8 cellular contexts compared by ENCODE assay signal in the genomic region with DNA sequence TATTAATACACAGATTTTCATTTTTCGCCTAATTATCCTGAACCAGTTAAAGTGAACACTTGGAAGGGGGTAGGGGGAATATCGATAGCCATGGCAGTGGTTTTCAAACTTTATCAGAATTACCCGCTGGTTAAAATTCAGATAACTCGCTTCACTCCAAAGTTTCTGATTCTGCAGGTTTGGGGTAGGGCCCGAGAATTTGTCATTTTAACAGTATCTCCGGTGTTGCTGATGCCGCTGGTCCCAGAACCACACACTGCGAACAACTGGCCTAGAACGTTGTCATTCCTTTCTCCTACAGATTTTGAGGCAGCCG. TPM values are rescaled to one million over a fixed set of nuclear protein-coding genes. Genes with fewer than 3 reads are reported as not detected.
DNase-seq lines count a peak whose midpoint lies in the region; ATAC-seq and TF ChIP-seq lines count a peak whose summit lies in the region.

No MANE protein-coding gene starts in this region.

- CTCF ChIA-PET in AG04450 (lab: Charles Lee): interaction anchor here (1.4 kb wide), 1 partner anchor 9 kb away, joined by 7 read pairs; no protein-coding TSS in a partner anchor

- no peaks in the 10 kb centered on the region for H3K27me3 ChIP-seq in AG04450 (ENCODE audit: control insufficient read depth, insufficient read depth, low read length)
- H3K27me3 ChIP-seq in mucosa of stomach (ENCODE audit: control insufficient read depth, insufficient read depth, low read length): no peaks in the 10 kb centered on the region

- H3K9me3 ChIP-seq in AG04450 (ENCODE audit: control insufficient read depth, insufficient read depth, low read length) (no peaks in the 10 kb centered on the region), mucosa of stomach (ENCODE audit: control insufficient read depth, low read length) (no peaks in the 10 kb centered on the region)

- DNase-seq in AG04450 (ENCODE audit: low read depth, low spot score) (no peak), cardiac fibroblast (ENCODE audit: low read depth in 2 of 2) (no peak), SHP77 treated with DMSO at 0.1 percent for 48 hours (lab: John Stamatoyannopoulos, UW) (no peak), omental fat pad (ENCODE audit: low spot score) (no peak)

- peak overlapping the region; percentile 98 for H3K9ac ChIP-seq in mucosa of stomach (ENCODE audit: low read length)

- peak overlapping the region; percentile 97 for H3K27ac ChIP-seq in AG04450 (ENCODE audit: low read depth, low read length)

- H3K36me3 ChIP-seq in mucosa of stomach (ENCODE audit: control insufficient read depth, insufficient read depth, low read length): no peaks in the 10 kb centered on the region

- TF ChIP-seq CTCF in AG04450 (IDR thresholded peaks at IDR 0.05; ENCODE audit: low read depth, low read length) (no peak), cardiac fibroblast (IDR thresholded peaks at IDR 0.05; ENCODE audit: low read depth, low read length) (no peak), omental fat pad (IDR thresholded peaks at IDR 0.05) (no peak)

- POLR2A ChIA-PET in AG04450 (lab: Yijun Ruan, JAX): interaction anchor here (0.7 kb wide), 1 partner anchor 137 kb away, joined by 5 read pairs; no protein-coding TSS in a partner anchor

- peak overlapping the region; percentile 87 for H3K4me3 ChIP-seq in AG04450 (ENCODE audit: low read depth, low read length)
- peak overlapping the region; percentile 62 to 66 for H3K4me3 ChIP-seq in cardiac fibroblast (replicated peaks in 1 of 2; ENCODE audit: low read depth in 2 of 2, low read length in 2 of 2)
- peak overlapping the region; percentile 97 for H3K4me3 ChIP-seq in mucosa of stomach (ENCODE audit: low read length)

- peaks cover 7% of the 10 kb centered on the region for H3K4me1 ChIP-seq in mucosa of stomach (ENCODE audit: control insufficient read depth, insufficient read depth, low read length)

- ATAC-seq in HG03175 (IDR thresholded peaks at IDR 0.05; ENCODE audit: unreplicated experiment): peak; percentile 15
- no peak for ATAC-seq in HG03432 (IDR thresholded peaks at IDR 0.05; ENCODE audit: unreplicated experiment)
- ATAC-seq in GM21619 (IDR thresholded peaks at IDR 0.05; ENCODE audit: unreplicated experiment): no peak
- ATAC-seq in omental fat pad (ENCODE audit: low FRiP score): no peak

RNA-seq across cellular contexts. Expression of a gene that starts 0.3 kb away (rescaled TPM):
- 14.8 and 18.6 TPM in 2 replicates for polyA plus RNA-seq in AG04450 (2011; rRNA removed)
- polyA minus RNA-seq in AG04450 (2011; rRNA and poly(A)+ RNA removed): 9.9 and 10.6 TPM in 2 replicates
- 10 to 100 TPM; 17.4 to 35.2 (median 25.1) TPM for total RNA-seq in omental fat pad
